In the genomic region with DNA sequence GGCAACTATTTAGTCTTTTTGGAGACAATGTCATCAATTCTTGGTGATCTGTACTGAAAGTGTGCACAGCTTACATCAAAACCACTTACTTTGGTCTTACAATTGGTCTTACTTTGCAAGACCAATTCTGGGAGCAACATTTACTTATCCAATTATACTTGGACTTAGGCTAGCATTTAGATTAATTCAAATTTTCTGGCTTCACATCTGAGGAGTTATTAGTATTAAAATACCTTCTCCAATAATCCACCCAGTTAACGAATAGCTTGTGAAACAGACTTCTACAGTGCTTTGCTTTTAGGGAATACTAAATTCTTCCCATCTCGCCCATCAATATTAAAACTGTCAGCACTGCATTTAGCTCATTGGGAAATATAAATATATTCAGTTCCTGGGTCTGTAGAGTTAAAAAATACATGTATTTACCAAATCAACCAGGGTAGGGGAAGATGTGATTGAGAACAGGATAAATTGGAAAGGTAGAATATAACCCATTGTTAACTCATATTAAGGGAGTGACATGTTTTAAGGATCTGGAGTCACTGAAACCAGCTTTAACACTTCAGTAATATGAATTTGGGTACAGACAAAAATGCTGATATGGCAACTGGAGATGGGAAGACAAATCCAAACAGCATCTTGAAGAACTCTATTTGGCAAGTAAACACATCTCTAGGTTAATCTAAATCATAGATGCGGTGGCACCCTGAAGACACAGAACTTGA, we compare ENCODE assay signal across 19 cellular contexts. TPM values are rescaled to one million over a fixed set of nuclear protein-coding genes. Genes with fewer than 3 reads are reported as not detected.
A peak's percentile ranks its signal among the peaks of the same experiment; 100 is the strongest.
DNase-seq lines count a peak whose midpoint lies in the region; ATAC-seq and TF ChIP-seq lines count a peak whose summit lies in the region.
"Had no signal": no experiment of that assay in that cellular context is flagged by ENCODE, and none has a peak within 500 bp of the region (broad histone marks: within the 10 kb centered on the region; RNA-seq: fewer than 3 reads in every experiment).

No MANE protein-coding gene starts in this region.

- DNase-seq in activated T-cell treated with anti-CD3 and anti-CD28 coated beads, Interleukin-2, amount 50 U/mL, for 24 hours, result no peak
- no peak for DNase-seq in activated T-cell treated with anti-CD3 and anti-CD28 coated beads, Interleukin-2, amount 50 U/mL, for 48 hours
- DNase-seq in HCT116 (ENCODE audit: low read depth, low spot score) (no peak), T-helper 17 cell (no peak), nephron progenitor cell (no peak), GM10248 (ENCODE audit: extremely low spot score) (no peak)
- DNase-seq: activated CD4-positive, CD25-positive, alpha-beta regulatory T cell treated with anti-CD3 and anti-CD28 coated beads, Interleukin-2, amount 50 U/mL, for 72 hours; Calu3; kidney glomerular epithelial cell; MV-4-11; NCI-H187; NCI-H526; retina; stimulated activated CD4-positive, alpha-beta T cell treated with anti-CD3 and anti-CD28 coated beads, Interleukin-4, amount 100 ng/mL, for 1 hour had no signal

- ATAC-seq in HCT116 (no peak), T-helper 17 cell (no peak), GM19324 (IDR thresholded peaks at IDR 0.05; ENCODE audit: low FRiP score, unreplicated experiment) (no peak), GM19328 (IDR thresholded peaks at IDR 0.05; ENCODE audit: unreplicated experiment) (no peak)

- BruUV-seq in HCT116 (replicated peaks; lab: Mats Ljungman, UMichigan), result no TSS peak

- peaks cover 64% of the 10 kb centered on the region for H3K79me2 ChIP-seq in HCT116 (ENCODE audit: insufficient read depth, low read length)

- no peak overlapping the region for H3K4me2 ChIP-seq in HCT116 (ENCODE audit: low read length)
- H3K4me2 ChIP-seq: BLaER1 had no signal

- no peak for TF ChIP-seq RAD21 in HCT116 (IDR thresholded peaks at IDR 0.05; ENCODE audit: low read depth)

- H3K9me3 ChIP-seq in HCT116 (ENCODE audit: control insufficient read depth in 1 of 2, insufficient read depth in 1 of 2, low read depth in 1 of 2, low read length in 2 of 2) (no peaks in the 10 kb centered on the region), T-helper 17 cell (ENCODE audit: control insufficient read depth, low read length, poor library complexity, severe bottlenecking) (no peaks in the 10 kb centered on the region)
- H3K9me3 ChIP-seq: BLaER1, HAP-1 had no signal

- POLR2A ChIA-PET in HCT116 (lab: Charles Lee) (interaction anchor here (0.9 to 6.6 kb wide), 6 partner anchors 10 to 137 kb away, joined by 3 to 53 read pairs (median 6); partner anchors contain the start of genes DYNLL2 and SRSF1), GM10248 (lab: Yijun Ruan, JAX) (interaction anchor here (0.5 to 1.9 kb wide), 4 partner anchors 9 to 100 kb away, joined by 3 to 8 read pairs (median 4); partner anchors contain the start of gene SRSF1)

- peak overlapping the region; percentile 84 for H3K27ac Mint-ChIP-seq in activated T-cell treated with anti-CD3 and anti-CD28 coated beads, Interleukin-2, amount 50 U/mL, for 24 hours
- H3K27ac Mint-ChIP-seq in T-helper 17 cell, result peak overlapping the region; percentile 41
- H3K27ac Mint-ChIP-seq in nephron progenitor cell, result peak overlapping the region; percentile 44
- H3K27ac Mint-ChIP-seq: type B pancreatic cell had no signal

- peaks cover 46% of the 10 kb centered on the region for H4K20me1 ChIP-seq in HCT116 (ENCODE audit: insufficient read depth)

- no peak overlapping the region for H3K27ac ChIP-seq in HCT116 (ENCODE audit: low read depth, low read length)
- H3K27ac ChIP-seq: BLaER1 had no signal

- no peak overlapping the region for H3K4me3 Mint-ChIP-seq in activated T-cell treated with anti-CD3 and anti-CD28 coated beads, Interleukin-2, amount 50 U/mL, for 24 hours
- no peak overlapping the region for H3K4me3 Mint-ChIP-seq in T-helper 17 cell
- no peak overlapping the region for H3K4me3 Mint-ChIP-seq in nephron progenitor cell
- H3K4me3 Mint-ChIP-seq: type B pancreatic cell had no signal

- no peaks in the 10 kb centered on the region for H3K9me2 ChIP-seq in HCT116 (ENCODE audit: insufficient read depth)

- intact Hi-C loops in HCT116 (cut with micrococcal nuclease), result loop anchor here (5.0 kb wide), 1 partner anchor 865 kb away; no protein-coding TSS in a partner anchor

- no peak for TF ChIP-seq POLR2A in HCT116 (IDR thresholded peaks at IDR 0.05; ENCODE audit: borderline replicate concordance, extremely low read depth, insufficient read depth, insufficient read length)

- no peak overlapping the region for H3K9ac ChIP-seq in HCT116 (ENCODE audit: low read length)
- H3K9ac ChIP-seq: BLaER1 had no signal

- H3K9me3 Mint-ChIP-seq in activated T-cell treated with anti-CD3 and anti-CD28 coated beads, Interleukin-2, amount 50 U/mL, for 24 hours, result no peaks in the 10 kb centered on the region
- H3K9me3 Mint-ChIP-seq in nephron progenitor cell, result no peaks in the 10 kb centered on the region
- H3K9me3 Mint-ChIP-seq: type B pancreatic cell had no signal

- peaks cover 38 to 60% of the 10 kb centered on the region in 2 experiments for H3K36me3 ChIP-seq in HCT116 (ENCODE audit: control insufficient read depth in 1 of 2, insufficient read depth in 2 of 2, low read length in 2 of 2)

- RAD21 ChIA-PET in HCT116 (lab: Charles Lee; ENCODE audit: low non-redundant PET in 1 of 2, low total read pairs in 2 of 2, uncharacterized antibody in 2 of 2, unreplicated experiment in 2 of 2), result interaction anchor here (0.6 to 1.6 kb wide), 2 partner anchors 136 to 255 kb away, joined by 3 to 4 read pairs; no protein-coding TSS in a partner anchor

- no peaks in the 10 kb centered on the region for H3K27me3 ChIP-seq in HCT116 (ENCODE audit: insufficient read depth, low read length)
- H3K27me3 ChIP-seq: BLaER1 had no signal

- TF ChIP-seq CTCF in HCT116 (IDR thresholded peaks at IDR 0.05 in 2 of 3, conservative IDR thresholded peaks at IDR 0.05 in 1 of 3; ENCODE audit: borderline replicate concordance in 1 of 3, insufficient read depth in 1 of 3, low read depth in 2 of 3, low read length in 2 of 3) (no peak), nephron progenitor cell (IDR thresholded peaks at IDR 0.05) (no peak), GM10248 (IDR thresholded peaks at IDR 0.05; ENCODE audit: control extremely low read depth, extremely low read depth, low read depth, missing control alignments) (no peak)

- peaks cover 66% of the 10 kb centered on the region for H3K36me3 Mint-ChIP-seq in activated T-cell treated with anti-CD3 and anti-CD28 coated beads, Interleukin-2, amount 50 U/mL, for 24 hours (ENCODE audit: low read depth)
- no peaks in the 10 kb centered on the region for H3K36me3 Mint-ChIP-seq in T-helper 17 cell (ENCODE audit: low read depth)
- peaks cover 15% of the 10 kb centered on the region for H3K36me3 Mint-ChIP-seq in nephron progenitor cell (ENCODE audit: low read depth)

- H3K4me1 ChIP-seq in HCT116 (ENCODE audit: control insufficient read depth in 1 of 2, insufficient read depth in 2 of 2, low read length in 2 of 2), result peaks cover 20 to 64% of the 10 kb centered on the region in 2 experiments; a peak in 3 of 4 replicates

- H2AFZ ChIP-seq in HCT116 (ENCODE audit: low read depth, low read length, poor library complexity, severe bottlenecking), result no peak overlapping the region

- no peaks in the 10 kb centered on the region for H3K27me3 Mint-ChIP-seq in activated T-cell treated with anti-CD3 and anti-CD28 coated beads, Interleukin-2, amount 50 U/mL, for 24 hours
- H3K27me3 Mint-ChIP-seq in T-helper 17 cell (no peaks in the 10 kb centered on the region), nephron progenitor cell (ENCODE audit: low read depth, poor library complexity) (no peaks in the 10 kb centered on the region)
- H3K27me3 Mint-ChIP-seq: type B pancreatic cell had no signal

- peaks cover 87% of the 10 kb centered on the region for H3K4me1 Mint-ChIP-seq in activated T-cell treated with anti-CD3 and anti-CD28 coated beads, Interleukin-2, amount 50 U/mL, for 24 hours (ENCODE audit: low read depth)
- peaks cover 20% of the 10 kb centered on the region for H3K4me1 Mint-ChIP-seq in T-helper 17 cell
- H3K4me1 Mint-ChIP-seq in nephron progenitor cell, result peaks cover 39% of the 10 kb centered on the region

- CTCF ChIA-PET in HCT116 (lab: Charles Lee) (interaction anchor here (0.7 to 15.4 kb wide), 7 partner anchors 9 to 140 kb away, joined by 3 to 288 read pairs (median 7); partner anchors contain the start of genes CUEDC1, SRSF1 and VEZF1), GM10248 (lab: Yijun Ruan, JAX) (interaction anchor here (0.7 to 16.6 kb wide), 15 partner anchors 7 to 137 kb away, joined by 3 to 478 read pairs (median 6); partner anchors contain the start of genes MRPS23, SRSF1 and VEZF1)

- H3K4me3 ChIP-seq in HCT116 (replicated peaks in 1 of 2; ENCODE audit: low read depth in 1 of 2, low read length in 2 of 2), result no peak overlapping the region
- H3K4me3 ChIP-seq: BLaER1, HAP-1 had no signal

TF ChIP-seq in HCT116, 20 proteins besides CTCF, POLR2A, EP300 and RAD21 (continues in another document):
- TF ChIP-seq YY1 (IDR thresholded peaks at IDR 0.05; ENCODE audit: extremely low read depth, insufficient replicate concordance, low read depth, low read length) (no peak), JUND (IDR thresholded peaks at IDR 0.05) (no peak; the same call in 1 of the 2 replicates)

RNA-seq across cellular contexts. Expression of gene VEZF1, which starts 9.2 kb away (rescaled TPM):
- total RNA-seq in HCT116 (2021; ENCODE audit: unreplicated experiment), result 70.2 TPM
- polyA plus RNA-seq in HCT116 (2012), result 50.5 and 55.6 TPM in 2 replicates
- 10 to 100 TPM; 41.7 to 48.7 TPM for total RNA-seq in T-helper 17 cell

RNA-seq across cellular contexts. Expression of gene SRSF1, which starts 9.8 kb away (rescaled TPM):
- total RNA-seq in HCT116 (2021; ENCODE audit: unreplicated experiment), result 434 TPM
- polyA plus RNA-seq in HCT116 (2012), result 157 and 231 TPM in 2 replicates
- 100 to 1,000 TPM in 1 of 2 donors, 10 to 100 TPM in 1; 94.9 to 107 TPM for total RNA-seq in T-helper 17 cell

RNA-seq across cellular contexts. Expression of gene CUEDC1, which starts 42.0 kb away (rescaled TPM):
- 60.2 TPM for total RNA-seq in HCT116 (2021; ENCODE audit: unreplicated experiment)
- polyA plus RNA-seq in HCT116 (2012), result 54.1 and 58.2 TPM in 2 replicates
- total RNA-seq in T-helper 17 cell, result under 1 TPM; 0.21 to 0.82 TPM

Comparison
In these comparisons a context has a peak if more than half of its experiments do, and no peak if none do; other contexts are left out.
1. RNA of gene CUEDC1, which starts 42.0 kb away (total RNA-seq): 60.2 TPM in HCT116 (single experiment); 0.21 to 0.82 TPM in T-helper 17 cell; every median in the first group is over 10 times any median in the second.
2. Peak in every context shown above with its lines, with median percentiles within 50 percentile points of each other: H3K27ac Mint-ChIP-seq.